23 cellular contexts compared by ENCODE assay signal in the genomic region with DNA sequence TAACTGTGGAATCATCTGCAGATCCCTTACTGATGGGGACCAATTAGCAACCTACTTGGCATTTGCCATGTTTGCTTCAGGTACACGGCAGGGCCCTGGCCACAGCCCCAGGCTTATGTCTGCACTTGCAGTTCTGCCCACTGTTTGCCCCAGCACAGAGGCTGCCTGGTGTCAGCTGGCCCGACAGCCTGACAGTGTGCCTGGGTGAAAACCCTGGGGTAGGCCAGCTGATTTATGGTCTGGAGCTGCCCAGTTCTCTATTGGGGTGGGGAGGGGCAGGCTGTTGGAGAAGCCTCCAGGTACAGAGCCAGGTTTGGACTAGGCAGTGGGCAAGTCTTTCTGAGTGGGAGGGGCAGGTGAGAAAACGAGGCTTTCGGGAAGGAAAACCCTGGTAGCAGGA. TPM values are rescaled to one million over a fixed set of nuclear protein-coding genes. Genes with fewer than 3 reads are reported as not detected.
DNase-seq lines count a peak whose midpoint lies in the region; ATAC-seq and TF ChIP-seq lines count a peak whose summit lies in the region.
"Had no signal": no experiment of that assay in that cellular context is flagged by ENCODE, and none has a peak within 500 bp of the region (broad histone marks: within the 10 kb centered on the region; RNA-seq: fewer than 3 reads in every experiment).

No MANE protein-coding gene starts in this region.

- no peak overlapping the region for H3K9ac ChIP-seq in BLaER1

- H3K36me3 ChIP-seq in BLaER1, result no peaks in the 10 kb centered on the region
- no peaks in the 10 kb centered on the region for H3K36me3 ChIP-seq in neutrophil
- H3K36me3 ChIP-seq: MG63 had no signal

- peaks cover 2% of the 10 kb centered on the region for H3K36me3 Mint-ChIP-seq in T-helper 17 cell (ENCODE audit: low read depth)
- no peaks in the 10 kb centered on the region for H3K36me3 Mint-ChIP-seq in stimulated activated memory B cell treated with anti-CD40 and anti-IgM and Interleukin-4, amounts not matched to agents 10 μg/mL and 1 μg/mL and 100 μg/mL, for 72 hours
- H3K36me3 Mint-ChIP-seq in activated T-helper 17 cell treated with anti-CD3 and anti-CD28 coated beads, Interleukin-2, amount 50 U/mL, for 72 hours (ENCODE audit: low read depth), result no peaks in the 10 kb centered on the region
- H3K36me3 Mint-ChIP-seq: CD4-positive, alpha-beta memory T cell had no signal

- no peak for ATAC-seq in T-helper 17 cell
- no peak for ATAC-seq in stimulated activated memory B cell treated with anti-CD40 and anti-IgM and Interleukin-4, amounts not matched to agents 10 μg/mL and 1 μg/mL and 100 μg/mL, for 72 hours
- no peak for ATAC-seq in activated T-helper 17 cell treated with anti-CD3 and anti-CD28 coated beads, Interleukin-2, amount 50 U/mL, for 72 hours (replicated peaks)
- ATAC-seq: Panc1 had no signal

- DNase-seq in T-helper 17 cell (no peak), T-helper 9 cell (no peak)
- DNase-seq in activated effector memory CD4-positive, alpha-beta T cell treated with anti-CD3 and anti-CD28 coated beads, Interleukin-2, amount 50 U/mL, for 16 hours, result no peak
- DNase-seq: CD4-positive, alpha-beta memory T cell; COR-L47; HCEC 1CT; KBM-7; MG63; NCI-H2029; NCI-H446 treated with DMSO at 0.1 percent for 48 hours; NCI-H526; SHP77 treated with DMSO at 0.1 percent for 48 hours had no signal

- no peak for TF ChIP-seq CTCF in neutrophil (IDR thresholded peaks at IDR 0.05)

- H3K27ac Mint-ChIP-seq in T-helper 17 cell, result peak overlapping the region; percentile 16
- H3K27ac Mint-ChIP-seq in stimulated activated memory B cell treated with anti-CD40 and anti-IgM and Interleukin-4, amounts not matched to agents 10 μg/mL and 1 μg/mL and 100 μg/mL, for 72 hours, result peak overlapping the region; percentile 40
- no peak overlapping the region for H3K27ac Mint-ChIP-seq in activated T-helper 17 cell treated with anti-CD3 and anti-CD28 coated beads, Interleukin-2, amount 50 U/mL, for 72 hours

- H3K4me2 ChIP-seq in BLaER1, result peak overlapping the region; percentile 90

- peaks cover 2% of the 10 kb centered on the region for H3K4me1 Mint-ChIP-seq in T-helper 17 cell
- H3K4me1 Mint-ChIP-seq in stimulated activated memory B cell treated with anti-CD40 and anti-IgM and Interleukin-4, amounts not matched to agents 10 μg/mL and 1 μg/mL and 100 μg/mL, for 72 hours, result peaks cover 11% of the 10 kb centered on the region
- H3K4me1 Mint-ChIP-seq in activated T-helper 17 cell treated with anti-CD3 and anti-CD28 coated beads, Interleukin-2, amount 50 U/mL, for 72 hours, result no peaks in the 10 kb centered on the region
- H3K4me1 Mint-ChIP-seq: CD4-positive, alpha-beta memory T cell had no signal

- H3K4me3 ChIP-seq in BLaER1, result no peak overlapping the region
- H3K4me3 ChIP-seq in neutrophil (ENCODE audit: low read depth in 1 of 2, low read length in 1 of 2), result no peak overlapping the region
- H3K4me3 ChIP-seq: MG63 had no signal

- H3K4me3 Mint-ChIP-seq in T-helper 17 cell, result no peak overlapping the region
- no peak overlapping the region for H3K4me3 Mint-ChIP-seq in stimulated activated memory B cell treated with anti-CD40 and anti-IgM and Interleukin-4, amounts not matched to agents 10 μg/mL and 1 μg/mL and 100 μg/mL, for 72 hours
- H3K4me3 Mint-ChIP-seq in activated T-helper 17 cell treated with anti-CD3 and anti-CD28 coated beads, Interleukin-2, amount 50 U/mL, for 72 hours, result no peak overlapping the region
- H3K4me3 Mint-ChIP-seq: CD4-positive, alpha-beta memory T cell had no signal

- H3K27ac ChIP-seq in BLaER1, result no peak overlapping the region
- H3K27ac ChIP-seq in neutrophil, result peak overlapping the region; percentile 27
- H3K27ac ChIP-seq: RWPE1 had no signal

- H4K20me1 ChIP-seq in BLaER1, result no peaks in the 10 kb centered on the region

- H3K4me1 ChIP-seq in BLaER1, result peaks cover 75% of the 10 kb centered on the region
- H3K4me1 ChIP-seq in neutrophil (ENCODE audit: control insufficient read depth in 1 of 2, insufficient read depth in 1 of 2, low read depth in 1 of 2, low read length in 1 of 2), result peaks cover 12 to 23% of the 10 kb centered on the region in 2 experiments

- H3K9me3 ChIP-seq in BLaER1, result no peaks in the 10 kb centered on the region
- no peaks in the 10 kb centered on the region for H3K9me3 ChIP-seq in T-helper 17 cell (ENCODE audit: control insufficient read depth, low read length, poor library complexity, severe bottlenecking)
- no peaks in the 10 kb centered on the region for H3K9me3 ChIP-seq in neutrophil
- H3K9me3 ChIP-seq: MG63 had no signal

- H3K27me3 Mint-ChIP-seq in T-helper 17 cell, result peaks cover 54% of the 10 kb centered on the region
- no peaks in the 10 kb centered on the region for H3K27me3 Mint-ChIP-seq in stimulated activated memory B cell treated with anti-CD40 and anti-IgM and Interleukin-4, amounts not matched to agents 10 μg/mL and 1 μg/mL and 100 μg/mL, for 72 hours
- H3K27me3 Mint-ChIP-seq in activated T-helper 17 cell treated with anti-CD3 and anti-CD28 coated beads, Interleukin-2, amount 50 U/mL, for 72 hours, result peaks cover 21% of the 10 kb centered on the region

- no peaks in the 10 kb centered on the region for H3K9me3 Mint-ChIP-seq in stimulated activated memory B cell treated with anti-CD40 and anti-IgM and Interleukin-4, amounts not matched to agents 10 μg/mL and 1 μg/mL and 100 μg/mL, for 72 hours
- no peaks in the 10 kb centered on the region for H3K9me3 Mint-ChIP-seq in activated T-helper 17 cell treated with anti-CD3 and anti-CD28 coated beads, Interleukin-2, amount 50 U/mL, for 72 hours

- no peaks in the 10 kb centered on the region for H3K27me3 ChIP-seq in BLaER1
- no peaks in the 10 kb centered on the region for H3K27me3 ChIP-seq in neutrophil
- H3K27me3 ChIP-seq: MG63 had no signal

RNA-seq across cellular contexts. Expression of gene TGM5, which starts 11.2 kb away (rescaled TPM):
- total RNA-seq in T-helper 17 cell, result not detected
- under 1 TPM; 0.48 to 0.61 TPM for total RNA-seq in activated T-helper 17 cell treated with anti-CD3 and anti-CD28 coated beads, Interleukin-2, amount 50 U/mL, for 72 hours
- total RNA-seq: A172; CD4-positive, alpha-beta memory T cell; Daoy; H1; LHCN-M2; OCI-LY7 had no signal

RNA-seq across cellular contexts. Expression of gene TGM7, which starts 24.2 kb away (rescaled TPM):
- total RNA-seq in T-helper 17 cell, result not detected
- total RNA-seq in activated T-helper 17 cell treated with anti-CD3 and anti-CD28 coated beads, Interleukin-2, amount 50 U/mL, for 72 hours, result not detected
- total RNA-seq: A172; CD4-positive, alpha-beta memory T cell; Daoy; H1; LHCN-M2; OCI-LY7 had no signal

RNA-seq across cellular contexts. Expression of gene LCMT2, which starts 52.5 kb away (rescaled TPM):
- total RNA-seq in T-helper 17 cell, result 1 to 10 TPM; 9.0 to 9.4 TPM
- 10 to 100 TPM in 1 of 2 donors, 1 to 10 TPM in 1; 7.1 to 10.4 TPM for total RNA-seq in activated T-helper 17 cell treated with anti-CD3 and anti-CD28 coated beads, Interleukin-2, amount 50 U/mL, for 72 hours

RNA-seq across cellular contexts. Expression of gene EPB42, which starts 57.1 kb away (rescaled TPM):
- total RNA-seq in T-helper 17 cell, result not detected
- not detected for total RNA-seq in activated T-helper 17 cell treated with anti-CD3 and anti-CD28 coated beads, Interleukin-2, amount 50 U/mL, for 72 hours
- total RNA-seq: A172; CD4-positive, alpha-beta memory T cell; Daoy; H1; LHCN-M2; OCI-LY7 had no signal
